Comparison of ENCODE assay signal across 1 cellular context in genomic region chr17:40218006-40218739, GRCh38.
TF ChIP-seq lines count a peak whose summit lies in the region.

No MANE protein-coding gene starts in this region.

TF ChIP-seq in HepG2, 621 proteins besides CTCF, POLR2A, EP300 and RAD21 (continued from another document):
- TF ChIP-seq HMGXB4 (CRISPR knock-in tag; IDR thresholded peaks at IDR 0.05; ENCODE audit: borderline replicate concordance in 1 of 2, low read depth in 1 of 2) (no peak), JDP2 (CRISPR knock-in tag; IDR thresholded peaks at IDR 0.05; ENCODE audit: borderline replicate concordance) (no peak), SIN3B (IDR thresholded peaks at IDR 0.05; ENCODE audit: low read length) (no peak), ZNF589 (CRISPR knock-in tag; conservative IDR thresholded peaks at IDR 0.05) (0 out of 2 replicates have a peak, but pooled peaks have one; percentile 23), UBTF (CRISPR knock-in tag; IDR thresholded peaks at IDR 0.05) (no peak), ZNF691 (CRISPR knock-in tag; IDR thresholded peaks at IDR 0.05; ENCODE audit: borderline replicate concordance, low read depth) (no peak), ZNF878 (CRISPR knock-in tag; IDR thresholded peaks at IDR 0.05) (0 out of 2 replicates have a peak, but pooled peaks have one; percentile 18), HOXD1 (CRISPR knock-in tag; IDR thresholded peaks at IDR 0.05) (no peak), ZNF567 (CRISPR knock-in tag; IDR thresholded peaks at IDR 0.05; ENCODE audit: borderline replicate concordance) (0 out of 2 replicates have a peak, but pooled peaks have one; percentile 64), ZNF142 (CRISPR knock-in tag; IDR thresholded peaks at IDR 0.05) (no peak), SP2 (CRISPR knock-in tag; IDR thresholded peaks at IDR 0.05) (no peak), NR2C2 (CRISPR knock-in tag; IDR thresholded peaks at IDR 0.05; ENCODE audit: borderline replicate concordance) (no peak), MYNN (CRISPR knock-in tag; IDR thresholded peaks at IDR 0.05; ENCODE audit: low read depth) (0 out of 2 replicates have a peak, but pooled peaks have one; percentile 41), GABPA (IDR thresholded peaks at IDR 0.05; ENCODE audit: low read depth, low read length) (no peak), GABPA (CRISPR knock-in tag; IDR thresholded peaks at IDR 0.05; ENCODE audit: low read depth) (no peak), ZNF362 (CRISPR knock-in tag; IDR thresholded peaks at IDR 0.05; ENCODE audit: borderline replicate concordance) (no peak), POLR2AphosphoS2 (IDR thresholded peaks at IDR 0.05; ENCODE audit: low read depth, low read length) (no peak), ETV6 (CRISPR knock-in tag; conservative IDR thresholded peaks at IDR 0.05) (no peak), CEBPG (CRISPR knock-in tag; IDR thresholded peaks at IDR 0.05) (no peak)
